ENCODE assay signal across 8 cellular contexts in genomic region chr1:151188667-151189066, GRCh38. TPM values are rescaled to one million over a fixed set of nuclear protein-coding genes. Genes with fewer than 3 reads are reported as not detected.
DNase-seq lines count a peak whose midpoint lies in the region; ATAC-seq and TF ChIP-seq lines count a peak whose summit lies in the region.
"Not testable (repeated sequence)": the region's sequence is repeated elsewhere in the genome, so short reads cannot be mapped to it uniquely, and the experiment has no call there.

No MANE protein-coding gene starts in this region.

- not testable (repeated sequence) for H3K27me3 ChIP-seq in BJ (ENCODE audit: control insufficient read depth, insufficient read depth, low read length); HL-60 (ENCODE audit: insufficient read depth, poor library complexity, severe bottlenecking); effector memory CD4-positive, alpha-beta T cell (replicated peaks; ENCODE audit: control insufficient read depth, insufficient read depth, low read length, poor library complexity, severe bottlenecking); iPS-18a (ENCODE audit: control insufficient read depth, insufficient read depth, low read length)

- CTCF ChIA-PET in BJ (lab: Yijun Ruan, JAX) = interaction anchor here (2.1 kb wide), 1 partner anchor 63 kb away, joined by 8 read pairs; no protein-coding TSS in a partner anchor
- CTCF ChIA-PET in activated naive CD4-positive, alpha-beta T cell treated with anti-CD3 and anti-CD28 coated beads, Interleukin-2, amount 10 ng/mL, durations not matched to agents 7 days and 5 days (lab: Charles Lee) = interaction anchor here (1.6 to 2.7 kb wide), 2 partner anchors 62 to 64 kb away, joined by 3 to 12 read pairs; no protein-coding TSS in a partner anchor

- H3K4me3 ChIP-seq in BJ (ENCODE audit: low read depth, low read length) = peak overlapping the region; percentile 81
- peak overlapping the region; percentile 79 for H3K4me3 ChIP-seq in HL-60 (replicated peaks; ENCODE audit: insufficient read depth, low read length)
- H3K4me3 ChIP-seq in SK-N-MC = peak overlapping the region; percentile 93
- H3K4me3 ChIP-seq in effector memory CD4-positive, alpha-beta T cell (ENCODE audit: insufficient read depth, low read depth, low read length, poor library complexity, severe bottlenecking) = not testable (repeated sequence)
- H3K4me3 ChIP-seq in iPS-18a (ENCODE audit: low read length) = peak overlapping the region; percentile 98

- peak overlapping the region; percentile 99 for H3K4me3 Mint-ChIP-seq in activated naive CD4-positive, alpha-beta T cell treated with anti-CD3 and anti-CD28 coated beads, Interleukin-2, amount 10 ng/mL, durations not matched to agents 7 days and 5 days
- H3K4me3 Mint-ChIP-seq in nephron = peak overlapping the region; percentile 96 to 100 (median 98)
- peak overlapping the region; percentile 90 to 100 for H3K4me3 Mint-ChIP-seq in stimulated activated naive B cell treated with anti-CD40 and anti-IgM and Interleukin-4, amounts not matched to agents 10 μg/mL and 1 μg/mL and 100 μg/mL, for 72 hours

- H3K4me1 Mint-ChIP-seq in activated naive CD4-positive, alpha-beta T cell treated with anti-CD3 and anti-CD28 coated beads, Interleukin-2, amount 10 ng/mL, durations not matched to agents 7 days and 5 days = peaks cover 35% of the 10 kb centered on the region
- peaks cover 17% of the 10 kb centered on the region for H3K4me1 Mint-ChIP-seq in nephron
- peaks cover 16 to 22% of the 10 kb centered on the region in 2 donors for H3K4me1 Mint-ChIP-seq in stimulated activated naive B cell treated with anti-CD40 and anti-IgM and Interleukin-4, amounts not matched to agents 10 μg/mL and 1 μg/mL and 100 μg/mL, for 72 hours

- H3K9ac ChIP-seq in SK-N-MC (ENCODE audit: insufficient read length) (peak overlapping the region; percentile 93), iPS-18a (ENCODE audit: low read length) (peak overlapping the region; percentile 97)

- H3K9me3 Mint-ChIP-seq in activated naive CD4-positive, alpha-beta T cell treated with anti-CD3 and anti-CD28 coated beads, Interleukin-2, amount 10 ng/mL, durations not matched to agents 7 days and 5 days; nephron; stimulated activated naive B cell treated with anti-CD40 and anti-IgM and Interleukin-4, amounts not matched to agents 10 μg/mL and 1 μg/mL and 100 μg/mL, for 72 hours: not testable (repeated sequence)

- peaks cover 15% of the 10 kb centered on the region for H3K4me1 ChIP-seq in effector memory CD4-positive, alpha-beta T cell (ENCODE audit: control insufficient read depth, insufficient read depth, low read length, poor library complexity, severe bottlenecking)
- not testable (repeated sequence) for H3K4me1 ChIP-seq in iPS-18a (ENCODE audit: control insufficient read depth, low read depth, low read length)

- DNase-seq in BJ (ENCODE audit: low read depth); HL-60 (ENCODE audit: low read depth in 1 of 2, low spot score in 1 of 2); SK-N-MC (ENCODE audit: low read depth, low spot score); activated naive CD4-positive, alpha-beta T cell treated with anti-CD3 and anti-CD28 coated beads, Interleukin-2, amount 10 ng/mL, durations not matched to agents 7 days and 5 days; effector memory CD4-positive, alpha-beta T cell; stimulated activated naive B cell treated with anti-CD40 and anti-IgM and Interleukin-4, amounts not matched to agents 10 μg/mL and 1 μg/mL and 100 μg/mL, for 72 hours: not testable (repeated sequence)

- TF ChIP-seq CTCF in BJ (IDR thresholded peaks at IDR 0.05; ENCODE audit: insufficient read depth, low read depth, low read length); HL-60 (IDR thresholded peaks at IDR 0.05; ENCODE audit: insufficient read depth, low read length); nephron (IDR thresholded peaks at IDR 0.05; ENCODE audit: unreplicated experiment in 3 of 3): not testable (repeated sequence)

- H3K27ac Mint-ChIP-seq in activated naive CD4-positive, alpha-beta T cell treated with anti-CD3 and anti-CD28 coated beads, Interleukin-2, amount 10 ng/mL, durations not matched to agents 7 days and 5 days = not testable (repeated sequence)
- peak overlapping the region; percentile 24 to 99 (median 95) for H3K27ac Mint-ChIP-seq in nephron
- peak overlapping the region; percentile 100 for H3K27ac Mint-ChIP-seq in stimulated activated naive B cell treated with anti-CD40 and anti-IgM and Interleukin-4, amounts not matched to agents 10 μg/mL and 1 μg/mL and 100 μg/mL, for 72 hours

- H3K36me3 Mint-ChIP-seq in activated naive CD4-positive, alpha-beta T cell treated with anti-CD3 and anti-CD28 coated beads, Interleukin-2, amount 10 ng/mL, durations not matched to agents 7 days and 5 days = peaks cover 22% of the 10 kb centered on the region
- H3K36me3 Mint-ChIP-seq in nephron (ENCODE audit: low read depth) = peaks cover 31% of the 10 kb centered on the region
- peaks cover 14 to 18% of the 10 kb centered on the region in 2 donors for H3K36me3 Mint-ChIP-seq in stimulated activated naive B cell treated with anti-CD40 and anti-IgM and Interleukin-4, amounts not matched to agents 10 μg/mL and 1 μg/mL and 100 μg/mL, for 72 hours

- peaks cover 18% of the 10 kb centered on the region for H3K27me3 Mint-ChIP-seq in activated naive CD4-positive, alpha-beta T cell treated with anti-CD3 and anti-CD28 coated beads, Interleukin-2, amount 10 ng/mL, durations not matched to agents 7 days and 5 days
- not testable (repeated sequence) for H3K27me3 Mint-ChIP-seq in nephron (ENCODE audit: low read depth); stimulated activated naive B cell treated with anti-CD40 and anti-IgM and Interleukin-4, amounts not matched to agents 10 μg/mL and 1 μg/mL and 100 μg/mL, for 72 hours

- not testable (repeated sequence) for H3K36me3 ChIP-seq in BJ (ENCODE audit: control insufficient read depth, insufficient read depth, low read length)
- H3K36me3 ChIP-seq in SK-N-MC (ENCODE audit: insufficient read depth, low read length) (peaks cover 23% of the 10 kb centered on the region), iPS-18a (ENCODE audit: control insufficient read depth, low read depth, low read length) (peaks cover 19% of the 10 kb centered on the region)
- H3K36me3 ChIP-seq in effector memory CD4-positive, alpha-beta T cell (ENCODE audit: control insufficient read depth, insufficient read depth, low read length) = peaks cover 21% of the 10 kb centered on the region

- POLR2A ChIA-PET in BJ (lab: Charles Lee) = interaction anchor here (0.6 kb wide), 1 partner anchor 89 kb away, joined by 10 read pairs; no protein-coding TSS in a partner anchor

- H3K27ac ChIP-seq in HL-60 (replicated peaks); SK-N-MC; iPS-18a (ENCODE audit: low read length): not testable (repeated sequence)
- H3K27ac ChIP-seq in effector memory CD4-positive, alpha-beta T cell (ENCODE audit: insufficient read depth, low read length, poor library complexity, severe bottlenecking) = peak overlapping the region; percentile 89

- not testable (repeated sequence) for ATAC-seq in stimulated activated naive B cell treated with anti-CD40 and anti-IgM and Interleukin-4, amounts not matched to agents 10 μg/mL and 1 μg/mL and 100 μg/mL, for 72 hours (replicated peaks)

- H3K9me3 ChIP-seq in SK-N-MC (ENCODE audit: low read depth, low read length); effector memory CD4-positive, alpha-beta T cell (ENCODE audit: control insufficient read depth, low read length); iPS-18a (ENCODE audit: control insufficient read depth, low read depth, low read length): not testable (repeated sequence)

RNA-seq across cellular contexts. Expression of gene VPS72, which starts 1.3 kb away (rescaled TPM):
- polyA plus RNA-seq in BJ (2011; rRNA removed) = 60.4 and 71.0 TPM in 2 replicates
- polyA minus RNA-seq in BJ (2011; rRNA and poly(A)+ RNA removed) = 20.4 and 34.6 TPM in 2 replicates

RNA-seq across cellular contexts. Expression of gene PIP5K1A, which starts 9.7 kb away (rescaled TPM):
- polyA plus RNA-seq in BJ (2011; rRNA removed) = 138 and 171 TPM in 2 replicates
- polyA minus RNA-seq in BJ (2011; rRNA and poly(A)+ RNA removed) = 106 and 143 TPM in 2 replicates

RNA-seq across cellular contexts. Expression of gene TMOD4, which starts 12.9 kb away (rescaled TPM):
- polyA plus RNA-seq in BJ (2011; rRNA removed) = 0.16 and 0.18 TPM in 2 replicates
- 0.71 TPM in 1 of 2 replicates, not detected in the other for polyA minus RNA-seq in BJ (2011; rRNA and poly(A)+ RNA removed)

RNA-seq across cellular contexts. Expression of gene SCNM1, which starts 22.7 kb away (rescaled TPM):
- polyA plus RNA-seq in BJ (2011; rRNA removed) = 27.4 and 29.7 TPM in 2 replicates
- 15.1 and 17.9 TPM in 2 replicates for polyA minus RNA-seq in BJ (2011; rRNA and poly(A)+ RNA removed)

RNA-seq across cellular contexts. Expression of gene LYSMD1, which starts 23.0 kb away (rescaled TPM):
- 8.5 and 10.2 TPM in 2 replicates for polyA plus RNA-seq in BJ (2011; rRNA removed)
- polyA minus RNA-seq in BJ (2011; rRNA and poly(A)+ RNA removed) = 5.4 and 8.4 TPM in 2 replicates
